ENCODE assay signal across 20 cellular contexts in genomic region chr5:120361941-120362340, GRCh38.
"Had no signal": no experiment of that assay in that cellular context is flagged by ENCODE, and none has a peak within 500 bp of the region (broad histone marks: within the 10 kb centered on the region; RNA-seq: fewer than 3 reads in every experiment).

No MANE protein-coding gene starts in this region.

- H3K27me3 ChIP-seq: gastrocnemius medialis, heart right ventricle, ovary, right atrium auricular region, sigmoid colon had no signal

- H3K36me3 ChIP-seq: gastrocnemius medialis, heart right ventricle, left ventricle myocardium inferior, lower lobe of right lung, ovary, right atrium auricular region, sigmoid colon had no signal

- DNase-seq: effector memory CD4-positive, alpha-beta T cell; gastrocnemius medialis; heart right ventricle; immature natural killer cell; left cardiac atrium; left ventricle myocardium inferior; lower lobe of right lung; mesenchymal stem cell; naive thymus-derived CD4-positive, alpha-beta T cell; nephron progenitor cell; ovary; sigmoid colon; stimulated activated CD4-positive, alpha-beta T cell treated with anti-CD3 and anti-CD28 coated beads, Interleukin-12 subunit alpha, Interleukin-12 subunit beta, amount 100 ng/mL, for 4 hours; stimulated activated CD4-positive, alpha-beta T cell treated with anti-CD3 and anti-CD28 coated beads, Interleukin-2, amount 100 ng/mL, for 48 hours; stimulated activated naive CD4-positive, alpha-beta T cell treated with Interleukin-2 at 50 U/mL for 16 hours; trophoblast cell had no signal

- H3K4me3 ChIP-seq: gastrocnemius medialis, heart right ventricle, left ventricle myocardium inferior, lower lobe of right lung, ovary, right atrium auricular region, sigmoid colon, skin epidermis had no signal

- FAIRE-seq: endometrium, keratinocyte had no signal

- H3K9me3 ChIP-seq: gastrocnemius medialis, heart right ventricle, left ventricle myocardium inferior, lower lobe of right lung, ovary, right atrium auricular region, sigmoid colon had no signal

- H3K4me1 ChIP-seq: gastrocnemius medialis, heart right ventricle, left ventricle myocardium inferior, lower lobe of right lung, right atrium auricular region, sigmoid colon had no signal

- H3K27ac ChIP-seq: gastrocnemius medialis, heart right ventricle, left ventricle myocardium inferior, lower lobe of right lung, ovary, right atrium auricular region, sigmoid colon, skin epidermis had no signal
